In the genomic region with DNA sequence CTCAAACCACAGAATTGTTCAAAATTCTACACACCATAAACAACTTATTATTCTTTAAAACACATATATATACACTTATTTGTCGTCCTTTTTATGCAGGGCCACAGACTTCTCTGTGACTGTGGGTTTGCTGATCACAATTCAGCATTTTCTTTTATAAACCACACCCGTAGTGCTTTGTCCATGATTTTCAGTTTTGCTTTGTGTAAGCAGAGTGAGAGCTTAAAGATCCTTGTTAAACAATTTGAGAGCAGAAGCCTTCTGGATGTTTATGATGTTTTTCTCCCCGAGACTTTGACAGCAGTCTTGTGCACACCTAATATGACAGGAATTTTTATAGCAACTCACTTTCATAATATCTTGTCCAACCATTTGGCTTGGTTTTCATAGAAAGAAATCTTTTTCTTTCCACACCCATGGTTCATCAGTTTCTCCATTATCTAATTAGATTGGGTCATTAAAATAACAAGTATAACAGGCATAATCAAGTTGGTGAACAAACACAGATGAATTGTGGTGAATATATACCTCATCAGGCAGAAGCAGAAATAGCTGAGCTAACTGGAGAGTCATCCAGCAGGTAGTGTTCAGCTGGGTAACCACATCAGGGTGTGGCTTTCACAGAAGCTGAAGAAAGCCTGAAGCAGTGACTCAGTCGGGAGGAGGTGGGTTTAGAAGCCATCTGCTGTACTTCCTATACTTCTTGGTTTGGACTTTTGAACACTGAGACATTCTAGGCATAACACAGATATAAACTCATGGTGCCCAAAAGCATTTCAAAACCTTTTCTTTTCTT, we compare ENCODE assay signal across 9 cellular contexts. TPM values are rescaled to one million over a fixed set of nuclear protein-coding genes. Genes with fewer than 3 reads are reported as not detected.
DNase-seq lines count a peak whose midpoint lies in the region; ATAC-seq and TF ChIP-seq lines count a peak whose summit lies in the region.
"Had no signal": no experiment of that assay in that cellular context is flagged by ENCODE, and none has a peak within 500 bp of the region (broad histone marks: within the 10 kb centered on the region; RNA-seq: fewer than 3 reads in every experiment).

No MANE protein-coding gene starts in this region.

- intact Hi-C loops in right cardiac atrium (cut with DNase I) = no loop called here

- no peaks in the 10 kb centered on the region for H3K79me2 ChIP-seq in hepatocyte

- no peaks in the 10 kb centered on the region for H3K27me3 Mint-ChIP-seq in stimulated activated naive CD8-positive, alpha-beta T cell treated with anti-CD3 and anti-CD28 coated beads, Interleukin-15, amount 100 ng/mL, for 72 hours

- 55% methylated on average over 4 of the region's 4 CpGs for WGBS in hepatocyte (ENCODE audit: low lambda C conversion rate, missing lambda C conversion rate)
- 68% methylated on average over 4 of the region's 4 CpGs for WGBS in right cardiac atrium

- H3K4me1 ChIP-seq in hepatocyte (ENCODE audit: insufficient read depth) (no peaks in the 10 kb centered on the region), right cardiac atrium (ENCODE audit: control insufficient read depth, insufficient read depth, low read length) (no peaks in the 10 kb centered on the region)

- H4K20me1 ChIP-seq in hepatocyte (ENCODE audit: insufficient read depth, poor library complexity, severe bottlenecking) = no peaks in the 10 kb centered on the region

- peak; percentile 81 for ATAC-seq in HG03460 (IDR thresholded peaks at IDR 0.05; ENCODE audit: unreplicated experiment)
- peak; percentile 99 for ATAC-seq in stimulated activated naive CD8-positive, alpha-beta T cell treated with anti-CD3 and anti-CD28 coated beads, Interleukin-15, amount 100 ng/mL, for 72 hours
- no peak for ATAC-seq in HG03378 (IDR thresholded peaks at IDR 0.05; ENCODE audit: unreplicated experiment)
- ATAC-seq in right cardiac atrium = no peak

- no peaks in the 10 kb centered on the region for H3K9me3 ChIP-seq in hepatocyte (ENCODE audit: low read depth)
- H3K9me3 ChIP-seq in right cardiac atrium (ENCODE audit: control insufficient read depth, low read length) = no peaks in the 10 kb centered on the region
- H3K9me3 ChIP-seq: thoracic aorta had no signal

- TF ChIP-seq CTCF in hepatocyte (IDR thresholded peaks at IDR 0.05; ENCODE audit: poor library complexity) = no peak

- H3K36me3 ChIP-seq in hepatocyte (replicated peaks; ENCODE audit: insufficient read depth, low read depth) = no peaks in the 10 kb centered on the region
- H3K36me3 ChIP-seq: thoracic aorta had no signal

- peak overlapping the region in 1 of 2 donors; percentile 2 for H3K4me3 Mint-ChIP-seq in stimulated activated naive CD8-positive, alpha-beta T cell treated with anti-CD3 and anti-CD28 coated beads, Interleukin-15, amount 100 ng/mL, for 72 hours

- H3K4me3 ChIP-seq in hepatocyte (no peak overlapping the region), right cardiac atrium (ENCODE audit: low read length) (no peak overlapping the region)
- H3K4me3 ChIP-seq: thoracic aorta had no signal

- DNase-seq in AG20443 (ENCODE audit: low spot score) (peak; percentile 33), hepatocyte (ENCODE audit: low spot score) (peak; percentile 74), hippocampal formation (lab: John Stamatoyannopoulos, UW) (no peak), right cardiac atrium (no peak)
- DNase-seq in activated CD8-positive, alpha-beta memory T cell treated with anti-CD3 and anti-CD28 coated beads for 24 hours = peak; percentile 71
- peak; percentile 47 to 61 for DNase-seq in stimulated activated naive CD8-positive, alpha-beta T cell treated with anti-CD3 and anti-CD28 coated beads, Interleukin-15, amount 100 ng/mL, for 72 hours

- H3K9me3 Mint-ChIP-seq in stimulated activated naive CD8-positive, alpha-beta T cell treated with anti-CD3 and anti-CD28 coated beads, Interleukin-15, amount 100 ng/mL, for 72 hours = no peaks in the 10 kb centered on the region

- H3K9me2 ChIP-seq in hepatocyte (replicated peaks; ENCODE audit: insufficient read depth) = no peaks in the 10 kb centered on the region

- H3K4me2 ChIP-seq in hepatocyte = peak overlapping the region; percentile 39

- H3K27me3 ChIP-seq in hepatocyte = no peaks in the 10 kb centered on the region
- H3K27me3 ChIP-seq in right cardiac atrium (ENCODE audit: control insufficient read depth, insufficient read depth) = no peaks in the 10 kb centered on the region

- H3K27ac Mint-ChIP-seq in stimulated activated naive CD8-positive, alpha-beta T cell treated with anti-CD3 and anti-CD28 coated beads, Interleukin-15, amount 100 ng/mL, for 72 hours = peak overlapping the region in 1 of 2 donors; percentile 81

- peak overlapping the region; percentile 87 for H3K27ac ChIP-seq in hepatocyte
- no peak overlapping the region for H3K27ac ChIP-seq in right cardiac atrium (ENCODE audit: low read length)
- H3K27ac ChIP-seq: thoracic aorta had no signal

- H3K4me1 Mint-ChIP-seq in stimulated activated naive CD8-positive, alpha-beta T cell treated with anti-CD3 and anti-CD28 coated beads, Interleukin-15, amount 100 ng/mL, for 72 hours = peaks cover 26% of the 10 kb centered on the region

- H2AFZ ChIP-seq in hepatocyte = no peak overlapping the region

RNA-seq across cellular contexts. Expression of gene KANK1, which starts 57.1 kb away (rescaled TPM):
- 33.6 and 40.8 TPM in 2 replicates for total RNA-seq in hepatocyte
- 21.7 and 23.0 TPM in 2 replicates for polyA plus RNA-seq in hepatocyte
- 100 to 1,000 TPM; 135 to 178 (median 154) TPM for total RNA-seq in right cardiac atrium
- polyA plus RNA-seq in right cardiac atrium = 83.6 TPM

Comparison
In these comparisons a context has a peak if more than half of its experiments do, and no peak if none do; other contexts are left out.
1. DNase-seq: peak in AG20443 (single experiment), activated CD8-positive, alpha-beta memory T cell treated with anti-CD3 and anti-CD28 coated beads for 24 hours (single experiment), hepatocyte (single experiment) and stimulated activated naive CD8-positive, alpha-beta T cell treated with anti-CD3 and anti-CD28 coated beads, Interleukin-15, amount 100 ng/mL, for 72 hours (2 of 2); none in hippocampal formation (0 of 2) and right cardiac atrium (0 of 3).
2. ATAC-seq: peak in HG03460 (single experiment) and stimulated activated naive CD8-positive, alpha-beta T cell treated with anti-CD3 and anti-CD28 coated beads, Interleukin-15, amount 100 ng/mL, for 72 hours (single experiment); none in HG03378 (single experiment) and right cardiac atrium (0 of 2).